ENCODE assay signal across 1 cellular context in the genomic region with DNA sequence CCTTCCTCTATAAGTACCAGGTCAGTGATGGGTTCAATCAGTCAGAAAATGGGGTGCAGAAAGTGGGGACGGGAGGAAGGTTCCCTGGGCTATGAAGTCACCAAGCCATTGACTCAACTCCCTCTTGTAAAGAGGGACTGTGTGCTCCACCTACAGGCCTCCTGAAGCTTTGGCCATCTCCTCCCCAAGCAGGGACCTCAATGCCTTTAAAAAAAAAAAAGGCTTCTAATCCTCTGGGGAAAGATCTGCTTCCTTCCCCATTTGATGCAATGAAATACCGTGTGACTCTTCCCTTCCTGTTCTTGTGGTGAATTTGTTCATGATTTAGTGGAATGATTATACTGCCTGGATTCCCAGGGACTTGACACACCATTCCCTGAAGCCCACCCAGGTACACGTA.
TF ChIP-seq lines count a peak whose summit lies in the region.

No MANE protein-coding gene starts in this region.

TF ChIP-seq in K562, 482 proteins besides CTCF, POLR2A, EP300 and RAD21:
- TF ChIP-seq ZBTB40 (IDR thresholded peaks at IDR 0.05) (no peak), ZBTB40 (CRISPR knock-in tag; IDR thresholded peaks at IDR 0.05) (no peak), ZNF436 (CRISPR knock-in tag; IDR thresholded peaks at IDR 0.05) (no peak), MIER1 (IDR thresholded peaks at IDR 0.05; ENCODE audit: low read depth) (no peak), ZBED1 (IDR thresholded peaks at IDR 0.05) (no peak), ZBTB43 (CRISPR knock-in tag; IDR thresholded peaks at IDR 0.05) (no peak), HNRNPL (IDR thresholded peaks at IDR 0.05; ENCODE audit: low read depth, low read length) (no peak), ZNF384 (IDR thresholded peaks at IDR 0.05; ENCODE audit: low read depth, low read length) (peak; percentile 64), SMARCC2 (IDR thresholded peaks at IDR 0.05; ENCODE audit: low read depth) (no peak), RBM25 (IDR thresholded peaks at IDR 0.05; ENCODE audit: low read depth, low read length, severe bottlenecking) (no peak)
